11 cellular contexts compared by ENCODE assay signal in the genomic region with DNA sequence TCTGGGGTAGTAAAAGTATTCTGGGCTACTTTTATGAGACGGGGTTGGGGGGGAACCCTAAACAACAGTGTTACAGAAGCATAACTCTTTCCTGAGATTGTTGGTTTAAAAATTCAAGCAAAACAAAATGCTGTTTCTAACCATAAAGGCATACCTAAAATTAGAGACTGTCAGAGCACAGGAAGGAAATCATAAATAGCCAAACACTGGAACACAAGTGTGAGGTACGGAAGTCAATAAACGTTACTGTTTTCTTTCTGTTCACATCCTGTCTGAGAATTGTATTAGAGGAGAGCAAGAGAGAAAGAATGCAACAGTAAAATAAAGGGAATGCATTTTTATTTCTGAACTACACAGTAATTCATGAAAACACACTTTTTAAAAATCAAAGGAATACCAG. TPM values are rescaled to one million over a fixed set of nuclear protein-coding genes. Genes with fewer than 3 reads are reported as not detected.
DNase-seq lines count a peak whose midpoint lies in the region; ATAC-seq lines count a peak whose summit lies in the region.
"Had no signal": no experiment of that assay in that cellular context is flagged by ENCODE, and none has a peak within 500 bp of the region (broad histone marks: within the 10 kb centered on the region; RNA-seq: fewer than 3 reads in every experiment).

No MANE protein-coding gene starts in this region.

- no peaks in the 10 kb centered on the region for H3K9me3 Mint-ChIP-seq in CD8-positive, alpha-beta memory T cell

- H3K4me1 Mint-ChIP-seq in CD8-positive, alpha-beta memory T cell, result peaks cover 25 to 36% (median 28%) of the 10 kb centered on the region in 3 donors

- peaks cover 16% of the 10 kb centered on the region for H3K4me1 ChIP-seq in CD8-positive, alpha-beta memory T cell (ENCODE audit: insufficient read depth, low read length)

- no peaks in the 10 kb centered on the region for H3K27me3 ChIP-seq in CD8-positive, alpha-beta memory T cell (ENCODE audit: insufficient read depth, low read length, poor library complexity, severe bottlenecking)

- H3K36me3 Mint-ChIP-seq in CD8-positive, alpha-beta memory T cell, result no peaks in the 10 kb centered on the region

- CTCF ChIA-PET in CD8-positive, alpha-beta memory T cell (lab: Charles Lee), result no interaction called here

- ATAC-seq in GM18511 (IDR thresholded peaks at IDR 0.05; ENCODE audit: unreplicated experiment), result peak; percentile 49
- peak; percentile 63 for ATAC-seq in HG03354 (IDR thresholded peaks at IDR 0.05; ENCODE audit: poor library complexity, severe bottlenecking, unreplicated experiment)
- ATAC-seq in GM19351 (IDR thresholded peaks at IDR 0.05; ENCODE audit: unreplicated experiment), result no peak
- ATAC-seq: activated CD4-positive, CD25-positive, alpha-beta regulatory T cell treated with anti-CD3 and anti-CD28 coated beads, Interleukin-2, amount 50 U/mL, for 24 hours; HepG2 had no signal

- POLR2A ChIA-PET in CD8-positive, alpha-beta memory T cell (lab: Charles Lee), result no interaction called here

- no peaks in the 10 kb centered on the region for H3K9me3 ChIP-seq in CD8-positive, alpha-beta memory T cell (ENCODE audit: low read length)

- H3K36me3 ChIP-seq in CD8-positive, alpha-beta memory T cell (ENCODE audit: insufficient read depth, low read length), result no peaks in the 10 kb centered on the region

- H3K4me3 Mint-ChIP-seq in CD8-positive, alpha-beta memory T cell, result peak overlapping the region; percentile 6 to 82 (median 63)

- H3K27ac ChIP-seq in CD8-positive, alpha-beta memory T cell (ENCODE audit: low read depth, low read length), result no peak overlapping the region

- no peak overlapping the region for H3K4me3 ChIP-seq in CD8-positive, alpha-beta memory T cell (ENCODE audit: low read length)

- no peak for DNase-seq in CD8-positive, alpha-beta memory T cell
- DNase-seq in dermis microvascular lymphatic vessel endothelial cell (ENCODE audit: low read depth in 2 of 2) (peak; percentile 69 to 73), NCI-H524 treated with DMSO at 0.1 percent for 48 hours (lab: John Stamatoyannopoulos, UW) (no peak), NCI-H82 treated with DMSO at 0.1 percent for 48 hours (lab: John Stamatoyannopoulos, UW; ENCODE audit: unreplicated experiment) (no peak)
- no peak for DNase-seq in stimulated activated CD4-positive, alpha-beta T cell treated with anti-CD3 and anti-CD28 coated beads, Interleukin-2, amount 100 ng/mL, for 48 hours
- DNase-seq: NCI-H1930 had no signal

- H3K27ac Mint-ChIP-seq in CD8-positive, alpha-beta memory T cell, result peak overlapping the region in 7 of 8 donors; percentile 52 to 92 (median 80)

- H3K27me3 Mint-ChIP-seq in CD8-positive, alpha-beta memory T cell, result no peaks in the 10 kb centered on the region

RNA-seq across cellular contexts. Expression of a gene that starts 42.8 kb away (rescaled TPM):
- 10 to 100 TPM; 32.8 to 35.1 TPM for total RNA-seq in CD8-positive, alpha-beta memory T cell
- polyA plus RNA-seq in CD8-positive, alpha-beta memory T cell, result 6.8 TPM
- 0.13 TPM in 1 of 2 replicates, not detected in the other for total RNA-seq in dermis microvascular lymphatic vessel endothelial cell
- total RNA-seq: HepG2 had no signal
- polyA plus RNA-seq: HepG2 had no signal

Comparison
In these comparisons a context has a peak if more than half of its experiments do, and no peak if none do; other contexts are left out.
1. DNase-seq: peak in dermis microvascular lymphatic vessel endothelial cell (2 of 2); none in CD8-positive, alpha-beta memory T cell (0 of 5), NCI-H524 treated with DMSO at 0.1 percent for 48 hours (single experiment), NCI-H82 treated with DMSO at 0.1 percent for 48 hours (single experiment) and stimulated activated CD4-positive, alpha-beta T cell treated with anti-CD3 and anti-CD28 coated beads, Interleukin-2, amount 100 ng/mL, for 48 hours (0 of 2).
2. RNA of a gene that starts 42.8 kb away (total RNA-seq): 32.8 to 35.1 TPM in CD8-positive, alpha-beta memory T cell; 0.13 TPM in dermis microvascular lymphatic vessel endothelial cell; every median in the first group is over 10 times any median in the second.